16 cellular contexts compared by ENCODE assay signal in the genomic region with DNA sequence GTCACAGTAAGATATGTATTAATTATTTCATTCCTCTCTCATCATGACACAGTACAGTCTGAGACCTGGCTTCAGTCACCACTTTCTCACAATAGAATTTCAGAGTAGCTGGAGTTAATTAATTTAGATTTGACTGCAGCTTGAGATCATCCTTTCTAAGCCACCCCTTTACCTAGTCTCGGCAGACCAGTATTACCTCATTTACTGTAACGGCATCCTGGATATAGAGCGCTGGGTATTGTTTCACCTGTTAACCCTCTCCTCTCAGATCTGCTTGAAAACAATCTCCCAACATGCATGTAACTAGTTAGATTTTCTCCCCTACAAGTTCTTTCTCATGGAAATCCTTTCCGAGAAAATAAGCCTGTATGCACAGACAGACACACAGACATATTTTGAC.
DNase-seq lines count a peak whose midpoint lies in the region; ATAC-seq and TF ChIP-seq lines count a peak whose summit lies in the region.
"Had no signal": no experiment of that assay in that cellular context is flagged by ENCODE, and none has a peak within 500 bp of the region (broad histone marks: within the 10 kb centered on the region; RNA-seq: fewer than 3 reads in every experiment).

No MANE protein-coding gene starts in this region.

- no peaks in the 10 kb centered on the region for H3K4me1 Mint-ChIP-seq in CD14-positive monocyte

- TF ChIP-seq CTCF in 22Rv1 (IDR thresholded peaks at IDR 0.05) (no peak), HEK293 (tag by site-specific recombination; IDR thresholded peaks at IDR 0.05) (no peak), omental fat pad (IDR thresholded peaks at IDR 0.05) (no peak), CD14-positive monocyte (IDR thresholded peaks at IDR 0.05) (no peak), sigmoid colon (IDR thresholded peaks at IDR 0.05) (no peak)

- H3K27me3 ChIP-seq in sigmoid colon, result no peaks in the 10 kb centered on the region

- intact Hi-C loops in CD14-positive monocyte (cut with micrococcal nuclease) (no loop called here), sigmoid colon (cut with DNase I) (no loop called here)

- DNase-seq in omental fat pad (ENCODE audit: low spot score) (no peak), CD14-positive monocyte (ENCODE audit: low spot score) (no peak), sigmoid colon (no peak)
- DNase-seq: AML-193; CD4-positive, alpha-beta memory T cell; DMS153; DMS79; GDM1; GOT3; H7 had no signal

- TF ChIP-seq POLR2A in sigmoid colon (IDR thresholded peaks at IDR 0.05), result no peak

- peaks cover 0 to 2% (median 0%) of the 10 kb centered on the region in 3 donors for H3K27me3 Mint-ChIP-seq in CD14-positive monocyte (ENCODE audit: low read depth in 3 of 3)
- H3K27me3 Mint-ChIP-seq: CD4-positive, alpha-beta memory T cell had no signal

- H3K27ac Mint-ChIP-seq in CD14-positive monocyte, result no peak overlapping the region
- H3K27ac Mint-ChIP-seq: CD4-positive, alpha-beta memory T cell had no signal

- H3K9me3 Mint-ChIP-seq in CD14-positive monocyte, result peaks cover 0 to 3% (median 0%) of the 10 kb centered on the region in 7 donors
- H3K9me3 Mint-ChIP-seq: CD4-positive, alpha-beta memory T cell had no signal

- ATAC-seq in SK-N-SH treated with all-trans-retinoic acid at 6 μM for 48 hours, result no peak
- ATAC-seq in omental fat pad (ENCODE audit: low FRiP score), result peak; percentile 32
- ATAC-seq: A549, HCT116 had no signal

- H3K27ac ChIP-seq in 22Rv1, result peak overlapping the region; percentile 67
- no peak overlapping the region for H3K27ac ChIP-seq in HEK293 (ENCODE audit: extremely low read depth, low read depth, low read length)
- H3K27ac ChIP-seq in sigmoid colon, result no peak overlapping the region
- H3K27ac ChIP-seq: A549, C4-2B had no signal

- POLR2A ChIA-PET in HEK293 (lab: Yijun Ruan, JAX), result no interaction called here

- no peak overlapping the region for H3K4me3 Mint-ChIP-seq in CD14-positive monocyte
- H3K4me3 Mint-ChIP-seq: CD4-positive, alpha-beta memory T cell had no signal

- CTCF ChIA-PET in HEK293 (lab: Yijun Ruan, JAX), result interaction anchor here (0.6 kb wide), 1 partner anchor 30 kb away, joined by 3 read pairs; no protein-coding TSS in a partner anchor

- H3K9me3 ChIP-seq in HEK293 (ENCODE audit: control insufficient read depth, insufficient read depth, low read depth, low read length), result no peaks in the 10 kb centered on the region
- no peaks in the 10 kb centered on the region for H3K9me3 ChIP-seq in sigmoid colon
- H3K9me3 ChIP-seq: A549 had no signal

- H3K36me3 ChIP-seq in HEK293 (ENCODE audit: control insufficient read depth in 2 of 2, insufficient read depth in 1 of 2, low read length in 2 of 2) (no peaks in the 10 kb centered on the region), sigmoid colon (no peaks in the 10 kb centered on the region)

- WGBS in sigmoid colon, 2 donors, result 14 to 54% methylated on average over 4 of the region's 4 CpGs

- no peak overlapping the region for H3K4me3 ChIP-seq in HEK293 (ENCODE audit: low read depth, low read length)
- H3K4me3 ChIP-seq in sigmoid colon, result no peak overlapping the region
- H3K4me3 ChIP-seq: A549 had no signal

- H3K4me1 ChIP-seq in HEK293 (ENCODE audit: control insufficient read depth, insufficient read depth, low read length) (peaks cover 6% of the 10 kb centered on the region), sigmoid colon (no peaks in the 10 kb centered on the region)
- H3K4me1 ChIP-seq: A549 had no signal

- H3K36me3 Mint-ChIP-seq in CD14-positive monocyte, result no peaks in the 10 kb centered on the region
- H3K36me3 Mint-ChIP-seq: CD4-positive, alpha-beta memory T cell had no signal

- TF ChIP-seq EP300 in sigmoid colon (IDR thresholded peaks at IDR 0.05), result no peak

TF ChIP-seq in HEK293, 187 proteins besides CTCF, POLR2A, EP300 and RAD21:
- TF ChIP-seq, protein P1, sequence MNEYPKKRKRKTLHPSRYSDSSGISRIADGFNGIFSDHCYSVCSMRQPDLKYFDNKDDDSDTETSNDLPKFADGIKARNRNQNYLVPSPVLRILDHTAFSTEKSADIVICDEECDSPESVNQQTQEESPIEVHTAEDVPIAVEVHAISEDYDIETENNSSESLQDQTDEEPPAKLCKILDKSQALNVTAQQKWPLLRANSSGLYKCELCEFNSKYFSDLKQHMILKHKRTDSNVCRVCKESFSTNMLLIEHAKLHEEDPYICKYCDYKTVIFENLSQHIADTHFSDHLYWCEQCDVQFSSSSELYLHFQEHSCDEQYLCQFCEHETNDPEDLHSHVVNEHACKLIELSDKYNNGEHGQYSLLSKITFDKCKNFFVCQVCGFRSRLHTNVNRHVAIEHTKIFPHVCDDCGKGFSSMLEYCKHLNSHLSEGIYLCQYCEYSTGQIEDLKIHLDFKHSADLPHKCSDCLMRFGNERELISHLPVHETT (tag by site-specific recombination; IDR thresholded peaks at IDR 0.05), result no peak
- TF ChIP-seq SCRT1 (tag by site-specific recombination; IDR thresholded peaks at IDR 0.05; ENCODE audit: borderline replicate concordance) (peak; percentile 24; the same call in 1 of the 2 replicates), ZNF629 (tag by site-specific recombination; IDR thresholded peaks at IDR 0.05) (peak; percentile 52; the same call in 1 of the 2 replicates), RBAK (tag by site-specific recombination; IDR thresholded peaks at IDR 0.05) (no peak), SCRT2 (tag by site-specific recombination; IDR thresholded peaks at IDR 0.05) (peak; percentile 92), ZNF394 (tag by site-specific recombination; IDR thresholded peaks at IDR 0.05; ENCODE audit: borderline replicate concordance) (peak; percentile 41; the same call in 1 of the 2 replicates), YY2 (tag by site-specific recombination; IDR thresholded peaks at IDR 0.05) (no peak)
- TF ChIP-seq, protein P2, sequence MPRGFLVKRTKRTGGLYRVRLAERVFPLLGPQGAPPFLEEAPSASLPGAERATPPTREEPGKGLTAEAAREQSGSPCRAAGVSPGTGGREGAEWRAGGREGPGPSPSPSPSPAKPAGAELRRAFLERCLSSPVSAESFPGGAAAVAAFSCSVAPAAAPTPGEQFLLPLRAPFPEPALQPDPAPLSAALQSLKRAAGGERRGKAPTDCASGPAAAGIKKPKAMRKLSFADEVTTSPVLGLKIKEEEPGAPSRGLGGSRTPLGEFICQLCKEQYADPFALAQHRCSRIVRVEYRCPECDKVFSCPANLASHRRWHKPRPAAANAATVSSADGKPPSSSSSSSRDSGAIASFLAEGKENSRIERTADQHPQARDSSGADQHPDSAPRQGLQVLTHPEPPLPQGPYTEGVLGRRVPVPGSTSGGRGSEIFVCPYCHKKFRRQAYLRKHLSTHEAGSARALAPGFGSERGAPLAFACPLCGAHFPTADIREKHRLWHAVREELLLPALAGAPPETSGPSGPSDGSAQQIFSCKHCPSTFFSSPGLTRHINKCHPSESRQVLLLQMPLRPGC (tag by site-specific recombination; IDR thresholded peaks at IDR 0.05), result 0 out of 2 replicates have a peak, but pooled peaks have one; percentile 27

TF ChIP-seq in SK-N-SH treated with all-trans-retinoic acid at 6 μM for 48 hours, 23 proteins besides CTCF, POLR2A, EP300 and RAD21:
- TF ChIP-seq ZNF70 (CRISPR knock-in tag; IDR thresholded peaks at IDR 0.05), result no peak
- TF ChIP-seq ESRRG (CRISPR knock-in tag; IDR thresholded peaks at IDR 0.05), result no peak
- TF ChIP-seq TOX (CRISPR knock-in tag; IDR thresholded peaks at IDR 0.05; ENCODE audit: borderline replicate concordance), result no peak
- TF ChIP-seq ISL1 (CRISPR knock-in tag; IDR thresholded peaks at IDR 0.05), result peak; percentile 63
- 0 out of 2 replicates have a peak, but pooled peaks have one; percentile 35 for TF ChIP-seq ZFP3 (CRISPR knock-in tag; IDR thresholded peaks at IDR 0.05)
- TF ChIP-seq ZNF8 (CRISPR knock-in tag; IDR thresholded peaks at IDR 0.05), result no peak
- no peak for TF ChIP-seq RARB (CRISPR knock-in tag; IDR thresholded peaks at IDR 0.05)
- TF ChIP-seq, protein P3, sequence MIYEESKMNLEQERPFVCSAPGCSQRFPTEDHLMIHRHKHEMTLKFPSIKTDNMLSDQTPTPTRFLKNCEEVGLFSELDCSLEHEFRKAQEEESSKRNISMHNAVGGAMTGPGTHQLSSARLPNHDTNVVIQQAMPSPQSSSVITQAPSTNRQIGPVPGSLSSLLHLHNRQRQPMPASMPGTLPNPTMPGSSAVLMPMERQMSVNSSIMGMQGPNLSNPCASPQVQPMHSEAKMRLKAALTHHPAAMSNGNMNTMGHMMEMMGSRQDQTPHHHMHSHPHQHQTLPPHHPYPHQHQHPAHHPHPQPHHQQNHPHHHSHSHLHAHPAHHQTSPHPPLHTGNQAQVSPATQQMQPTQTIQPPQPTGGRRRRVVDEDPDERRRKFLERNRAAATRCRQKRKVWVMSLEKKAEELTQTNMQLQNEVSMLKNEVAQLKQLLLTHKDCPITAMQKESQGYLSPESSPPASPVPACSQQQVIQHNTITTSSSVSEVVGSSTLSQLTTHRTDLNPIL (CRISPR knock-in tag; IDR thresholded peaks at IDR 0.05; ENCODE audit: low read depth), result peak; percentile 40; the same call in 1 of the 2 replicates
- TF ChIP-seq PPARA (CRISPR knock-in tag; IDR thresholded peaks at IDR 0.05; ENCODE audit: borderline replicate concordance), result no peak
